In genomic region chr1:27508139-27508665, GRCh38 we compare ENCODE assay signal across 13 cellular contexts. TPM values are rescaled to one million over a fixed set of nuclear protein-coding genes. Genes with fewer than 3 reads are reported as not detected.
A peak's percentile ranks its signal among the peaks of the same experiment; 100 is the strongest.
DNase-seq lines count a peak whose midpoint lies in the region; ATAC-seq and TF ChIP-seq lines count a peak whose summit lies in the region.
"Had no signal": no experiment of that assay in that cellular context is flagged by ENCODE, and none has a peak within 500 bp of the region (broad histone marks: within the 10 kb centered on the region; RNA-seq: fewer than 3 reads in every experiment).

No MANE protein-coding gene starts in this region.

- H3K9me3 ChIP-seq in left ventricle myocardium inferior (replicated peaks) (no peaks in the 10 kb centered on the region), suprapubic skin (no peaks in the 10 kb centered on the region), stomach (no peaks in the 10 kb centered on the region)
- H3K9me3 ChIP-seq: BLaER1, tibial nerve had no signal

- H3K36me3 ChIP-seq in left ventricle myocardium inferior (no peaks in the 10 kb centered on the region), suprapubic skin (no peaks in the 10 kb centered on the region), stomach (no peaks in the 10 kb centered on the region)
- H3K36me3 ChIP-seq: BLaER1, tibial nerve had no signal

- H3K4me3 ChIP-seq in left ventricle myocardium inferior (no peak overlapping the region), fibroblast of pulmonary artery (replicated peaks; ENCODE audit: low read depth, low read length) (no peak overlapping the region), suprapubic skin (no peak overlapping the region), stomach (no peak overlapping the region)
- H3K4me3 ChIP-seq: BLaER1, tibial nerve had no signal

- 57% methylated on average over 4 of the region's 4 CpGs for WGBS in suprapubic skin
- WGBS in stomach, 5 donors, result 79 to 89% (median 86%) methylated on average over 4 of the region's 4 CpGs

- H3K27me3 ChIP-seq in left ventricle myocardium inferior (ENCODE audit: low read depth) (no peaks in the 10 kb centered on the region), suprapubic skin (no peaks in the 10 kb centered on the region), stomach (no peaks in the 10 kb centered on the region)
- H3K27me3 ChIP-seq: BLaER1, tibial nerve had no signal

- ATAC-seq in Right ventricle myocardium inferior, result no peak
- ATAC-seq in HG03175 (IDR thresholded peaks at IDR 0.05; ENCODE audit: unreplicated experiment), result no peak
- no peak for ATAC-seq in HG03108 (IDR thresholded peaks at IDR 0.05; ENCODE audit: unreplicated experiment)
- ATAC-seq: left cardiac atrium had no signal

- TF ChIP-seq EP300 in suprapubic skin (IDR thresholded peaks at IDR 0.05) (no peak), stomach (IDR thresholded peaks at IDR 0.05) (no peak)

- intact Hi-C loops in left ventricle myocardium inferior (cut with micrococcal nuclease) (no loop called here), Right ventricle myocardium inferior (cut with DNase I) (no loop called here), stomach (cut with DNase I; ENCODE audit: low total_unique reads) (no loop called here)

- DNase-seq in left ventricle myocardium inferior (no peak), Right ventricle myocardium inferior (ENCODE audit: missing footprints) (no peak), RPMI7951 (ENCODE audit: low read depth) (peak; percentile 42), fibroblast of pulmonary artery (ENCODE audit: low read depth) (no peak), suprapubic skin (ENCODE audit: low spot score in 2 of 2) (no peak), stomach (no peak)
- DNase-seq: left cardiac atrium, NCI-H526, T-cell had no signal

- no peak for TF ChIP-seq POLR2A in suprapubic skin (IDR thresholded peaks at IDR 0.05)
- no peak for TF ChIP-seq POLR2A in stomach (IDR thresholded peaks at IDR 0.05)

- H3K27ac ChIP-seq in left ventricle myocardium inferior (replicated peaks) (peak overlapping the region; percentile 33), suprapubic skin (peak overlapping the region; percentile 13), stomach (peak overlapping the region in 1 of 5 donors; percentile 42)
- H3K27ac ChIP-seq: BLaER1 had no signal

- TF ChIP-seq CTCF in left ventricle myocardium inferior (IDR thresholded peaks at IDR 0.05; ENCODE audit: borderline replicate concordance) (no peak), fibroblast of pulmonary artery (IDR thresholded peaks at IDR 0.05; ENCODE audit: low read length, missing control alignments) (peak; percentile 5), suprapubic skin (IDR thresholded peaks at IDR 0.05) (no peak), stomach (IDR thresholded peaks at IDR 0.05) (no peak)

- peaks cover 28% of the 10 kb centered on the region for H3K4me1 ChIP-seq in left ventricle myocardium inferior
- H3K4me1 ChIP-seq in suprapubic skin, result peaks cover 42% of the 10 kb centered on the region
- peaks cover 18 to 28% (median 23%) of the 10 kb centered on the region in 4 donors for H3K4me1 ChIP-seq in stomach

RNA-seq across cellular contexts. Expression of gene WASF2, which starts 18.2 kb away (rescaled TPM):
- total RNA-seq in left ventricle myocardium inferior (51.2 TPM), Right ventricle myocardium inferior (57.3 TPM), suprapubic skin (10 to 100 TPM; 69.0 to 96.0 (median 90.4) TPM), stomach (10 to 100 TPM; 47.0 to 82.1 (median 65.3) TPM)
- 15.1 and 16.3 TPM in 2 replicates for total RNA-seq in RPMI7951 (2014; rRNA removed; shearing (Covaris generic))
- 10 to 100 TPM; 24.7 to 31.9 (median 25.7) TPM for polyA plus RNA-seq in stomach
